Comparison of ENCODE assay signal across 9 cellular contexts in the genomic region with DNA sequence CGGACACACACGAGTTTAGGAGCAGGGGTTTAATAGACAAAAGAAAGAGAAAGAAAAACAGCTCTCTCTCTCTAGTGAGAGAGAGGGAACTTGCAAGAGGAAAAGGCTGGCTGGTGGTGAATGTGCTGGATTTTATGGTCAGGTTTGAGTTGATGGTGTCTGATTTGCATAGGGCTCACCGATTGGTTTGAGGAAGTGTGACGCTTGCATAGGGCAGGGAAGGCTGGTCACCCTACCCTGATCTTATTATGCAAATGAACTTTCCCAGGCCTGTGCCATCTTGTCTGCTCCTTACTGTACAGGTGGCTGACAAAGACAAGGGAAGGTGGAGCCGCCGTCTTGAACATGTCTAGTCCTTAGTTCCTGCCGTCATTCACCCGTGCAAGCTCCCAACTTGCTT.
DNase-seq lines count a peak whose midpoint lies in the region; ATAC-seq and TF ChIP-seq lines count a peak whose summit lies in the region.
"Had no signal": no experiment of that assay in that cellular context is flagged by ENCODE, and none has a peak within 500 bp of the region (broad histone marks: within the 10 kb centered on the region; RNA-seq: fewer than 3 reads in every experiment).

No MANE protein-coding gene starts in this region.

- no peak overlapping the region for H3K9ac ChIP-seq in trophoblast cell (ENCODE audit: low read length)

- H4K12ac ChIP-seq in trophoblast cell (ENCODE audit: low read depth, low read length): no peak overlapping the region

- H3K27me3 ChIP-seq in trophoblast cell (ENCODE audit: insufficient read depth, low read length) (no peaks in the 10 kb centered on the region), dorsolateral prefrontal cortex (no peaks in the 10 kb centered on the region)

- no peak overlapping the region for H3K14ac ChIP-seq in trophoblast cell (ENCODE audit: low read length)

- H4K8ac ChIP-seq in trophoblast cell (ENCODE audit: low read depth, low read length): no peak overlapping the region

- no peak overlapping the region for H2AK5ac ChIP-seq in trophoblast cell (ENCODE audit: low read length)

- H2BK120ac ChIP-seq in trophoblast cell (ENCODE audit: insufficient read depth, low read length, poor library complexity): no peak overlapping the region

- H3K79me2 ChIP-seq in trophoblast cell (ENCODE audit: control insufficient read depth, insufficient read depth, low read length, poor library complexity): no peaks in the 10 kb centered on the region

- H3K4me2 ChIP-seq in trophoblast cell (ENCODE audit: low read length): no peak overlapping the region

- peaks cover 0 to 3% of the 10 kb centered on the region in 2 experiments for H3K4me1 ChIP-seq in trophoblast cell (ENCODE audit: control insufficient read depth in 1 of 2, insufficient read depth in 2 of 2, low read length in 2 of 2)

- ATAC-seq in GM21737 (IDR thresholded peaks at IDR 0.05; ENCODE audit: unreplicated experiment) (no peak), GM19395 (IDR thresholded peaks at IDR 0.05; ENCODE audit: unreplicated experiment) (no peak)

- H2BK5ac ChIP-seq in trophoblast cell (ENCODE audit: low read depth, low read length, poor library complexity): no peak overlapping the region

- intact Hi-C loops in dorsolateral prefrontal cortex (cut with DNase I): no loop called here

- WGBS in trophoblast cell (ENCODE audit: extremely low coverage, insufficient coverage, insufficient read length): no CpG with 5 or more reads among the region's 8 CpGs

- TF ChIP-seq CTCF in choroid plexus epithelial cell (conservative IDR thresholded peaks at IDR 0.05; ENCODE audit: low read depth, low read length) (no peak), dorsolateral prefrontal cortex (IDR thresholded peaks at IDR 0.05 in 54 of 56, conservative IDR thresholded peaks at IDR 0.05 in 2 of 56; ENCODE audit: low read depth in 1 of 56, partially characterized antibody in 56 of 56) (no peak)

- no peak overlapping the region for H3K18ac ChIP-seq in trophoblast cell (ENCODE audit: low read length)

- H3K4ac ChIP-seq in trophoblast cell (ENCODE audit: low read depth, low read length): no peak overlapping the region

- H3K4me3 ChIP-seq in Jurkat, Clone E6-1 (ENCODE audit: low read length): no peak overlapping the region
- H3K4me3 ChIP-seq in choroid plexus epithelial cell (ENCODE audit: low read depth, low read length) (no peak overlapping the region), trophoblast cell (ENCODE audit: low read depth, low read length) (no peak overlapping the region), dorsolateral prefrontal cortex (no peak overlapping the region)

- H3K9me3 ChIP-seq in trophoblast cell (ENCODE audit: insufficient read depth, low read depth, low read length): no peaks in the 10 kb centered on the region

- DNase-seq in Jurkat, Clone E6-1 (ENCODE audit: low read depth, low spot score): peak; percentile 36
- DNase-seq in NCI-H2227 treated with DMSO at 0.1 percent for 48 hours (lab: John Stamatoyannopoulos, UW): peak; percentile 94
- DNase-seq in choroid plexus epithelial cell (ENCODE audit: low read depth): peak; percentile 2
- peak; percentile 22 to 27 for DNase-seq in trophoblast cell
- no peak for DNase-seq in dorsolateral prefrontal cortex
- DNase-seq in activated T-cell treated with anti-CD3 and anti-CD28 coated beads, Interleukin-2, amount 50 U/mL, for 48 hours: no peak
- DNase-seq: activated CD8-positive, alpha-beta memory T cell treated with anti-CD3 and anti-CD28 coated beads, Interleukin-2, amount 50 U/mL, for 4 hours had no signal

- no peak overlapping the region for H3K23ac ChIP-seq in trophoblast cell (ENCODE audit: low read length)

- no peak overlapping the region for H4K91ac ChIP-seq in trophoblast cell (ENCODE audit: low read depth, low read length)

- no peaks in the 10 kb centered on the region for H3K36me3 ChIP-seq in trophoblast cell (ENCODE audit: control insufficient read depth in 1 of 2, insufficient read depth in 2 of 2, low read length in 2 of 2)

- H3K27ac ChIP-seq in trophoblast cell (ENCODE audit: low read depth, low read length) (peak overlapping the region; percentile 41), dorsolateral prefrontal cortex (no peak overlapping the region)

- no peak overlapping the region for H2AFZ ChIP-seq in trophoblast cell (ENCODE audit: insufficient read depth, low read length, poor library complexity)

- no peak overlapping the region for H2BK12ac ChIP-seq in trophoblast cell (ENCODE audit: low read length)

- peaks cover 2% of the 10 kb centered on the region for H3K79me1 ChIP-seq in trophoblast cell (ENCODE audit: low read length)

Comparison
In these comparisons a context has a peak if more than half of its experiments do, and no peak if none do; other contexts are left out.
1. DNase-seq: peak in Jurkat, Clone E6-1 (single experiment), NCI-H2227 treated with DMSO at 0.1 percent for 48 hours (single experiment), choroid plexus epithelial cell (single experiment) and trophoblast cell (2 of 2); none in dorsolateral prefrontal cortex (0 of 10) and activated T-cell treated with anti-CD3 and anti-CD28 coated beads, Interleukin-2, amount 50 U/mL, for 48 hours (0 of 2).